In genomic region chr15:71088155-71088554, GRCh38 we compare ENCODE assay signal across 34 cellular contexts.
"Had no signal": no experiment of that assay in that cellular context is flagged by ENCODE, and none has a peak within 500 bp of the region (broad histone marks: within the 10 kb centered on the region; RNA-seq: fewer than 3 reads in every experiment).

No MANE protein-coding gene starts in this region.

- H3K36me3 ChIP-seq: MG63 had no signal

- H3K4me3 ChIP-seq: MG63 had no signal

- DNase-seq: Karpas-422, Kasumi-1, MG63, MM.1S, MV-4-11, NCI-H1048, NCI-H1092, NCI-H1092 treated with DMSO at 0.1 percent for 48 hours, NCI-H1105, NCI-H1105 treated with DMSO at 0.1 percent for 48 hours, NCI-H1417, NCI-H1417 treated with DMSO at 0.1 percent for 48 hours, NCI-H1436, NCI-H1436 treated with DMSO at 0.1 percent for 48 hours, NCI-H146, NCI-H1694, NCI-H1694 treated with DMSO at 0.1 percent for 48 hours, NCI-H187, NCI-H187 treated with DMSO at 0.1 percent for 48 hours, NCI-H1930, NCI-H2029, NCI-H2029 treated with DMSO at 0.1 percent for 48 hours, NCI-H2081, NCI-H2081 treated with DMSO at 0.1 percent for 48 hours, NCI-H2107, NCI-H2171, NCI-H2171 treated with DMSO at 0.1 percent for 48 hours, NCI-H2227 treated with DMSO at 0.1 percent for 48 hours, NCI-H226, NCI-H345, NCI-H446, NCI-H446 treated with DMSO at 0.1 percent for 48 hours, NCI-H510A had no signal

- H3K27ac ChIP-seq: KMS-11 had no signal
